28 cellular contexts compared by ENCODE assay signal in genomic region chr2:74100254-74101216, GRCh38. TPM values are rescaled to one million over a fixed set of nuclear protein-coding genes. Genes with fewer than 3 reads are reported as not detected.
A peak's percentile ranks its signal among the peaks of the same experiment; 100 is the strongest.
DNase-seq lines count a peak whose midpoint lies in the region; ATAC-seq and TF ChIP-seq lines count a peak whose summit lies in the region.
"Had no signal": no experiment of that assay in that cellular context is flagged by ENCODE, and none has a peak within 500 bp of the region (broad histone marks: within the 10 kb centered on the region; RNA-seq: fewer than 3 reads in every experiment).

No MANE protein-coding gene starts in this region.

- H2AFZ ChIP-seq in H9 (ENCODE audit: low read length), result no peak overlapping the region

- H3K9ac ChIP-seq in H9 (ENCODE audit: extremely low read depth, insufficient read length, low read length), result no peak overlapping the region

- H3K27ac ChIP-seq in H9 (ENCODE audit: insufficient read length, low read depth, low read length) (no peak overlapping the region), RWPE1 (peak overlapping the region; percentile 52), left lung (peak overlapping the region; percentile 40 to 59)
- H3K27ac ChIP-seq: colonic mucosa, gastroesophageal sphincter, pancreas, testis, WERI-Rb-1 had no signal

- H2AK5ac ChIP-seq in H9 (ENCODE audit: insufficient read length, low read length), result no peak overlapping the region

- H3K4me1 Mint-ChIP-seq in H9, result peaks cover 2% of the 10 kb centered on the region in 2 experiments; a peak in 1 of 4 replicates
- no peaks in the 10 kb centered on the region for H3K4me1 Mint-ChIP-seq in stimulated activated effector memory CD8-positive, alpha-beta T cell treated with anti-CD3 and anti-CD28 coated beads, Interleukin-12 subunit alpha, Interleukin-12 subunit beta, amount 100 ng/mL, for 72 hours
- H3K4me1 Mint-ChIP-seq: nephron had no signal

- H3T11ph ChIP-seq in H9 (ENCODE audit: low read length), result no peak overlapping the region

- peak; percentile 92 for ATAC-seq in left lung
- peak; percentile 13 for ATAC-seq in stimulated activated effector memory CD8-positive, alpha-beta T cell treated with anti-CD3 and anti-CD28 coated beads, Interleukin-12 subunit alpha, Interleukin-12 subunit beta, amount 100 ng/mL, for 72 hours
- ATAC-seq: gastroesophageal sphincter, HCT116, Panc1, pancreas had no signal

- no peaks in the 10 kb centered on the region for H3K79me2 ChIP-seq in H9 (ENCODE audit: insufficient read depth, low read length)

- H3K27me3 ChIP-seq in H9 (ENCODE audit: insufficient read depth, low read length) (no peaks in the 10 kb centered on the region), left lung (no peaks in the 10 kb centered on the region)
- H3K27me3 ChIP-seq: colonic mucosa, gastroesophageal sphincter, pancreas, testis had no signal

- H2BK120ac ChIP-seq in H9 (ENCODE audit: low read depth, low read length, poor library complexity, severe bottlenecking), result no peak overlapping the region

- CTCF ChIA-PET in RWPE1 (lab: Yijun Ruan, JAX), result interaction anchor here (0.7 kb wide), 1 partner anchor 64 kb away, joined by 4 read pairs; no protein-coding TSS in a partner anchor

- peaks cover 0 to 91% of the 10 kb centered on the region in 2 donors for H3K36me3 ChIP-seq in left lung

- H3K4me2 ChIP-seq in H9 (ENCODE audit: insufficient read depth, insufficient read length, low read length), result no peak overlapping the region

- H2BK15ac ChIP-seq in H9 (ENCODE audit: low read depth, low read length), result no peak overlapping the region

- no CpG with 5 or more reads among the region's 25 CpGs for WGBS in H9 (ENCODE audit: extremely low coverage, insufficient read length, low lambda C conversion rate)

- H4K20me1 ChIP-seq in H9 (ENCODE audit: control insufficient read depth, insufficient read depth, insufficient read length), result no peaks in the 10 kb centered on the region

- no peak overlapping the region for H3K4ac ChIP-seq in H9 (ENCODE audit: low read depth, low read length)

- no peak overlapping the region for H3K4me3 ChIP-seq in left lung
- H3K4me3 ChIP-seq: colonic mucosa, gastroesophageal sphincter, mucosa of descending colon, pancreas, testis had no signal

- H2BK5ac ChIP-seq in H9 (ENCODE audit: insufficient read length, low read length), result no peak overlapping the region

- intact Hi-C loops in left lung (cut with DNase I), result no loop called here

- H3K79me1 ChIP-seq in H9 (ENCODE audit: insufficient read depth, low read depth, low read length, poor library complexity, severe bottlenecking), result no peaks in the 10 kb centered on the region

- H3K4me1 ChIP-seq in H9 (ENCODE audit: insufficient read depth, low read length), result no peaks in the 10 kb centered on the region
- no peaks in the 10 kb centered on the region for H3K4me1 ChIP-seq in left lung
- H3K4me1 ChIP-seq: colonic mucosa, gastroesophageal sphincter, pancreas, testis had no signal

- TF ChIP-seq CTCF in H9 (conservative IDR thresholded peaks at IDR 0.05), result no peak
- no peak for TF ChIP-seq CTCF in RWPE1 (conservative IDR thresholded peaks at IDR 0.05; ENCODE audit: low read depth)
- no peak for TF ChIP-seq CTCF in left lung (IDR thresholded peaks at IDR 0.05)

- H3K4me3 Mint-ChIP-seq in H9, result no peak overlapping the region
- no peak overlapping the region for H3K4me3 Mint-ChIP-seq in stimulated activated effector memory CD8-positive, alpha-beta T cell treated with anti-CD3 and anti-CD28 coated beads, Interleukin-12 subunit alpha, Interleukin-12 subunit beta, amount 100 ng/mL, for 72 hours
- H3K4me3 Mint-ChIP-seq: activated naive CD8-positive, alpha-beta T cell; nephron; stimulated activated naive CD8-positive, alpha-beta T cell treated with anti-CD3 and anti-CD28 coated beads, Interleukin-15, Interleukin-2, amounts not matched to agents 100 ng/mL and 50 ng/mL, for 24 hours had no signal

- no peak overlapping the region for H3K23ac ChIP-seq in H9 (ENCODE audit: insufficient read length, low read depth, low read length)

- H3K9me3 Mint-ChIP-seq in H9, result no peaks in the 10 kb centered on the region
- no peaks in the 10 kb centered on the region for H3K9me3 Mint-ChIP-seq in stimulated activated effector memory CD8-positive, alpha-beta T cell treated with anti-CD3 and anti-CD28 coated beads, Interleukin-12 subunit alpha, Interleukin-12 subunit beta, amount 100 ng/mL, for 72 hours
- H3K9me3 Mint-ChIP-seq: nephron; stimulated activated naive CD8-positive, alpha-beta T cell treated with anti-CD3 and anti-CD28 coated beads, Interleukin-15, Interleukin-2, amounts not matched to agents 100 ng/mL and 50 ng/mL, for 24 hours had no signal

- peak overlapping the region in 2 of 3 experiments; percentile 44 to 62; a peak in 1 of 7 replicates for H3K27ac Mint-ChIP-seq in H9
- H3K27ac Mint-ChIP-seq in stimulated activated effector memory CD8-positive, alpha-beta T cell treated with anti-CD3 and anti-CD28 coated beads, Interleukin-12 subunit alpha, Interleukin-12 subunit beta, amount 100 ng/mL, for 72 hours, result peak overlapping the region; percentile 58
- H3K27ac Mint-ChIP-seq: activated naive CD8-positive, alpha-beta T cell; nephron; stimulated activated naive CD8-positive, alpha-beta T cell treated with anti-CD3 and anti-CD28 coated beads, Interleukin-15, Interleukin-2, amounts not matched to agents 100 ng/mL and 50 ng/mL, for 24 hours had no signal

- no peak overlapping the region for H2BK12ac ChIP-seq in H9 (ENCODE audit: insufficient read length, low read depth, low read length)

- H3K18ac ChIP-seq in H9 (ENCODE audit: insufficient read length, low read depth, low read length), result no peak overlapping the region

- H4K91ac ChIP-seq in H9 (ENCODE audit: insufficient read length, low read depth, low read length), result no peak overlapping the region

- DNase-seq in H9 (peak; percentile 22), RWPE1 (ENCODE audit: low spot score) (no peak), left lung (peak; percentile 85), iPS-NIHi7 (ENCODE audit: extremely low spot score) (no peak), SHP77 (lab: John Stamatoyannopoulos, UW) (no peak), NCI-H2029 treated with DMSO at 0.1 percent for 48 hours (lab: John Stamatoyannopoulos, UW) (no peak)
- no peak for DNase-seq in stimulated activated effector memory CD8-positive, alpha-beta T cell treated with anti-CD3 and anti-CD28 coated beads, Interleukin-12 subunit alpha, Interleukin-12 subunit beta, amount 100 ng/mL, for 72 hours (ENCODE audit: low spot score in 2 of 2)
- DNase-seq: activated CD4-positive, alpha-beta T cell treated with anti-CD3 and anti-CD28 coated beads, Interleukin-2, amount 50 U/mL, for 1 hour; colonic mucosa; COR-L47; effector CD4-positive, alpha-beta T cell; kidney glomerular epithelial cell; MV-4-11; NCI-H146; NCI-H446 treated with DMSO at 0.1 percent for 48 hours; NCI-H774; small intestine; SW 1271; testis; WERI-Rb-1 had no signal

- no peak overlapping the region for H3K56ac ChIP-seq in H9 (ENCODE audit: insufficient read length, low read depth, low read length)

- no peak overlapping the region for H2BK20ac ChIP-seq in H9 (ENCODE audit: low read depth, low read length, poor library complexity, severe bottlenecking)

- no peaks in the 10 kb centered on the region for H3K27me3 Mint-ChIP-seq in H9 (ENCODE audit: low read depth)
- H3K27me3 Mint-ChIP-seq: activated naive CD8-positive, alpha-beta T cell; stimulated activated naive CD8-positive, alpha-beta T cell treated with anti-CD3 and anti-CD28 coated beads, Interleukin-15, Interleukin-2, amounts not matched to agents 100 ng/mL and 50 ng/mL, for 24 hours had no signal

- no peak overlapping the region for H4K5ac ChIP-seq in H9 (ENCODE audit: insufficient read length, low read depth, low read length)

- peaks cover 22 to 40% (median 33%) of the 10 kb centered on the region in 3 experiments; a peak in 6 of 7 replicates for H3K36me3 Mint-ChIP-seq in H9 (ENCODE audit: insufficient read depth in 1 of 3, low read depth in 3 of 3)
- peaks cover 85% of the 10 kb centered on the region for H3K36me3 Mint-ChIP-seq in stimulated activated effector memory CD8-positive, alpha-beta T cell treated with anti-CD3 and anti-CD28 coated beads, Interleukin-12 subunit alpha, Interleukin-12 subunit beta, amount 100 ng/mL, for 72 hours

- no peaks in the 10 kb centered on the region for H3K23me2 ChIP-seq in H9 (ENCODE audit: insufficient read length, low read depth, low read length, poor library complexity, severe bottlenecking)

- POLR2A ChIA-PET in RWPE1 (lab: Yijun Ruan, JAX; ENCODE audit: low non-redundant PET), result no interaction called here

- H3K9me3 ChIP-seq in H9 (ENCODE audit: control insufficient read depth, low read depth, low read length) (no peaks in the 10 kb centered on the region), left lung (no peaks in the 10 kb centered on the region)
- H3K9me3 ChIP-seq: colonic mucosa, gastroesophageal sphincter, mucosa of descending colon, pancreas, testis had no signal

- no peak overlapping the region; the same call in 1 of the 2 replicates for H3K14ac ChIP-seq in H9 (ENCODE audit: insufficient read depth, low read length)

- no peak overlapping the region for H4K8ac ChIP-seq in H9 (replicated peaks; ENCODE audit: insufficient read length, low read depth, low read length)

RNA-seq across cellular contexts. Expression of gene BOLA3, which starts 47.2 kb away (rescaled TPM):
- total RNA-seq in H9 (2021) (45.0 and 51.9 TPM in 2 replicates), left lung (10 to 100 TPM; 34.7 to 39.6 TPM)

Comparison
In these comparisons a context has a peak if more than half of its experiments do, and no peak if none do; other contexts are left out.
1. DNase-seq: peak in H9 (single experiment) and left lung (2 of 2); none in RWPE1 (single experiment), stimulated activated effector memory CD8-positive, alpha-beta T cell treated with anti-CD3 and anti-CD28 coated beads, Interleukin-12 subunit alpha, Interleukin-12 subunit beta, amount 100 ng/mL, for 72 hours (0 of 2), iPS-NIHi7 (single experiment), SHP77 (0 of 2) and NCI-H2029 treated with DMSO at 0.1 percent for 48 hours (single experiment).